In the genomic region with DNA sequence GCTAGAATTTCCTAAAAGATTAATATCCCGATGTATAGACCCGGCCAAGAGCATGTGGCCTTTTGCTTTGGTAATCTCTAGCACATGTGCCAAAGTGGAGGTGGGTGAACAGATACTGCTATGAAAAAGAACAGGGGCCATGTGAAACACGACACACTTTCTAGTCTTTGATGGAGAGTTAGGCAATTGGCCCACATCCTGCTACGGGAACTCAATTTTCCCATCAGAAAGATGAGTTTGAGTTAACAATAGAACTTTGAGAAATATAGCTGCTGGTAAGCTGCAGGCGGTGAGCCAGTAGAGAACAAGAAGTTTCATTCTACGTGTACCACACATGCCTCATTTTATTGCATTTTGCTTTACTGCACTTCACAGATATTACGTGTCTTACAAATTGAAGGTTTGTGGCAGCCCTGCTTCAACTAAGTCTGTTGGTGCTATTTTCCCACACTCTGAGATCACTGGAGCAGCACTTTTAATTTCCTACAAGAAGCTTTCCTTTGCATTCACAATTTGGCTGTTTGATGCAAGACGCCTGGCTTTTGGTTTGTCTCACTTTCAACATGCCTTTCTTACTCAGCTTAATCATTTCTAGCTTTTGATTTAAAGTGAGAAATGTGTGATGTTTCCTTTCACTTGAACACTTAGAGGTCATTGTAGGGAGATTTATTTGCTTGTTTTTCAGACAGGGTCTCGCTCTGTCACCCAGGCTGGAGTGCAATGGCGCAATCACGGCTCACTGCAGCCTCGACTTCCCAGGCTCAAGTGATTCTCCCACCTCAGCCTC, we compare ENCODE assay signal across 12 cellular contexts. TPM values are rescaled to one million over a fixed set of nuclear protein-coding genes. Genes with fewer than 3 reads are reported as not detected.
DNase-seq lines count a peak whose midpoint lies in the region; ATAC-seq, FAIRE-seq and TF ChIP-seq lines count a peak whose summit lies in the region.
"Had no signal": no experiment of that assay in that cellular context is flagged by ENCODE, and none has a peak within 500 bp of the region (broad histone marks: within the 10 kb centered on the region; RNA-seq: fewer than 3 reads in every experiment).

No MANE protein-coding gene starts in this region.

- FAIRE-seq in GM12878 (lab: Jason Lieb, UNC), result peak; percentile 98

- RAD21 ChIA-PET in GM12878 (lab: Charles Lee; ENCODE audit: unreplicated experiment), result interaction anchor here (1.0 to 1.3 kb wide), 4 partner anchors 13 to 98 kb away, joined by 3 to 10 read pairs (median 6); no protein-coding TSS in a partner anchor

- intact Hi-C loops in GM12878 (cut with micrococcal nuclease; ENCODE audit: unreplicated experiment), result no loop called here

- DNase-seq in GM06990 (ENCODE audit: extremely low read depth, insufficient read length), result peak; percentile 72
- peak; percentile 93 for DNase-seq in GM12878 (ENCODE audit: low read depth, low spot score)
- DNase-seq in osteoblast (ENCODE audit: insufficient read length, low spot score, missing footprints), result no peak
- no peak for DNase-seq in cortex of kidney (lab: John Stamatoyannopoulos, UW)
- DNase-seq in progenitor cell of endocrine pancreas (ENCODE audit: low spot score, unreplicated experiment), result no peak
- DNase-seq: amygdala, occipital lobe had no signal

- peak overlapping the region; percentile 3; the same call in 1 of the 2 replicates for H2AFZ ChIP-seq in GM12878 (ENCODE audit: control insufficient read depth, low read depth, low read length)
- no peak overlapping the region for H2AFZ ChIP-seq in osteoblast (ENCODE audit: low read length)

- no peaks in the 10 kb centered on the region for H3K9me3 Mint-ChIP-seq in progenitor cell of endocrine pancreas (ENCODE audit: low read depth)

- H3K4me1 ChIP-seq in GM12878 (ENCODE audit: control insufficient read depth, insufficient read depth, low read length), result peaks cover 28% of the 10 kb centered on the region
- H3K4me1 ChIP-seq in osteoblast (ENCODE audit: insufficient read depth, low read length), result no peaks in the 10 kb centered on the region

- 1% methylated on average over 12 of the region's 12 CpGs for WGBS in GM12878 (ENCODE audit: insufficient coverage, insufficient replicate concordance, low lambda C conversion rate, missing lambda C conversion rate)

- H3K36me3 Mint-ChIP-seq in progenitor cell of endocrine pancreas (ENCODE audit: insufficient read depth), result peaks cover 1% of the 10 kb centered on the region

- no peaks in the 10 kb centered on the region for H3K27me3 Mint-ChIP-seq in progenitor cell of endocrine pancreas

- H3K27ac Mint-ChIP-seq in progenitor cell of endocrine pancreas, result no peak overlapping the region
- H3K27ac Mint-ChIP-seq: CD14-positive monocyte had no signal

- SMC1A ChIA-PET in GM12878 (lab: Charles Lee; ENCODE audit: uncharacterized antibody, unreplicated experiment), result interaction anchor here (0.7 to 2.4 kb wide), 2 partner anchors 50 to 187 kb away, joined by 3 to 10 read pairs; no protein-coding TSS in a partner anchor

- H3K9ac ChIP-seq in GM12878 (ENCODE audit: control insufficient read depth, insufficient read depth, low read length), result peak overlapping the region; percentile 28

- H3K36me3 ChIP-seq in GM06990 (ENCODE audit: control insufficient read depth, insufficient read depth, low read length) (no peaks in the 10 kb centered on the region), GM12878 (ENCODE audit: control insufficient read depth in 2 of 2, insufficient read depth in 2 of 2, low read length in 1 of 2) (no peaks in the 10 kb centered on the region), osteoblast (ENCODE audit: insufficient read depth, low read length) (peaks cover 5% of the 10 kb centered on the region)

- TF ChIP-seq CTCF in GM06990 (IDR thresholded peaks at IDR 0.05; ENCODE audit: insufficient read depth, low read length, poor library complexity, severe bottlenecking) (no peak), GM12878 (IDR thresholded peaks at IDR 0.05 in 2 of 3, conservative IDR thresholded peaks at IDR 0.05 in 1 of 3; ENCODE audit: control insufficient read depth in 2 of 3, extremely low read depth in 1 of 3, insufficient read depth in 1 of 3, low read depth in 3 of 3, low read length in 3 of 3) (no peak), osteoblast (IDR thresholded peaks at IDR 0.05; ENCODE audit: extremely low read depth, low read depth, low read length) (no peak), progenitor cell of endocrine pancreas (IDR thresholded peaks at IDR 0.05; ENCODE audit: unreplicated experiment) (no peak)

- no peaks in the 10 kb centered on the region for H3K79me2 ChIP-seq in GM12878 (ENCODE audit: control insufficient read depth, insufficient read depth, low read length)
- H3K79me2 ChIP-seq in osteoblast (ENCODE audit: insufficient read depth, low read length), result no peaks in the 10 kb centered on the region

- in situ Hi-C loops in GM12878 (cut with MboI), result no loop called here

- TF ChIP-seq EP300 in GM12878 (IDR thresholded peaks at IDR 0.05; ENCODE audit: borderline replicate concordance in 1 of 2, control insufficient read depth in 1 of 2, low read depth in 2 of 2, low read length in 2 of 2), result no peak

- POLR2A ChIA-PET in GM12878 (lab: Charles Lee), result interaction anchor here (0.6 to 1.0 kb wide), 3 partner anchors 14 to 116 kb away, joined by 3 to 4 read pairs (median 4); no protein-coding TSS in a partner anchor

- H3K4me2 ChIP-seq in GM12878 (ENCODE audit: control insufficient read depth, insufficient read depth) (peak overlapping the region; percentile 64), osteoblast (ENCODE audit: insufficient read depth, low read length) (no peak overlapping the region)

- H3K4me3 Mint-ChIP-seq in progenitor cell of endocrine pancreas (ENCODE audit: low read depth), result no peak overlapping the region
- H3K4me3 Mint-ChIP-seq: CD14-positive monocyte had no signal

- BruUV-seq in GM12878 (replicated peaks; lab: Mats Ljungman, UMichigan), result no TSS peak

- H3K27ac ChIP-seq in GM12878 (ENCODE audit: control insufficient read depth, insufficient read depth) (peak overlapping the region; percentile 82), osteoblast (ENCODE audit: low read depth, low read length) (no peak overlapping the region)

- H3K4me3 ChIP-seq in GM06990 (replicated peaks; ENCODE audit: low read depth, low read length) (no peak overlapping the region), GM12878 (no peak overlapping the region), osteoblast (ENCODE audit: insufficient read depth, low read length) (no peak overlapping the region)

- no peaks in the 10 kb centered on the region for H4K20me1 ChIP-seq in GM12878 (ENCODE audit: control insufficient read depth, insufficient read depth)
- H4K20me1 ChIP-seq in osteoblast (ENCODE audit: insufficient read depth, low read length), result no peaks in the 10 kb centered on the region

- ATAC-seq in GM18909 (IDR thresholded peaks at IDR 0.05; ENCODE audit: poor library complexity, unreplicated experiment) (peak; percentile 55), HG03135 (IDR thresholded peaks at IDR 0.05; ENCODE audit: unreplicated experiment) (peak; percentile 56), GM12878 (peak; percentile 78), HG03139 (IDR thresholded peaks at IDR 0.05; ENCODE audit: unreplicated experiment) (no peak)

- H3K9me3 ChIP-seq in GM12878 (replicated peaks; ENCODE audit: control insufficient read depth, insufficient read depth, low read length) (no peaks in the 10 kb centered on the region), osteoblast (ENCODE audit: low read depth, low read length) (no peaks in the 10 kb centered on the region)

- H3K27me3 ChIP-seq in GM06990 (replicated peaks; ENCODE audit: control insufficient read depth, insufficient read depth, low read length) (no peaks in the 10 kb centered on the region), GM12878 (replicated peaks in 1 of 2; ENCODE audit: control insufficient read depth in 2 of 2, insufficient read depth in 2 of 2, low read length in 1 of 2) (no peaks in the 10 kb centered on the region), osteoblast (ENCODE audit: insufficient read depth, low read length) (no peaks in the 10 kb centered on the region)

- no peak for TF ChIP-seq POLR2A in GM12878 (IDR thresholded peaks at IDR 0.05; ENCODE audit: low read depth, low read length)

- TF ChIP-seq RAD21 in GM12878 (IDR thresholded peaks at IDR 0.05; ENCODE audit: insufficient read depth, low read depth, low read length), result no peak

- CTCF ChIA-PET in GM12878 (lab: Yijun Ruan, JAX), result interaction anchor here (0.8 to 14.4 kb wide), 7 partner anchors 6 to 108 kb away, joined by 3 to 378 read pairs (median 3); a partner anchor contains a TSS

- H3K4me1 Mint-ChIP-seq in progenitor cell of endocrine pancreas (ENCODE audit: low read depth), result peaks cover 5% of the 10 kb centered on the region

TF ChIP-seq in GM12878, 131 proteins besides CTCF, POLR2A, EP300 and RAD21 (continues in another document):
- TF ChIP-seq YBX1 (IDR thresholded peaks at IDR 0.05) (no peak), RELA (IDR thresholded peaks at IDR 0.05; ENCODE audit: borderline replicate concordance, partially characterized antibody) (no peak), CHD2 (IDR thresholded peaks at IDR 0.05; ENCODE audit: borderline replicate concordance, low read depth, low read length) (no peak), DPF2 (IDR thresholded peaks at IDR 0.05) (peak; percentile 77; the same call in 1 of the 2 replicates), EZH2 (IDR thresholded peaks at IDR 0.05; ENCODE audit: borderline replicate concordance, control insufficient read depth, low read depth, low read length) (no peak), POU2F2 (IDR thresholded peaks at IDR 0.05; ENCODE audit: borderline replicate concordance, low read depth, low read length) (no peak; the same call in 1 of the 3 replicates)

RNA-seq across cellular contexts. Expression of a gene that starts 46.3 kb away (rescaled TPM):
- 0.38 TPM in 1 of 2 replicates, not detected in the other for total RNA-seq in GM12878 (2013; cell fraction: nucleolus; rRNA removed)
- total RNA-seq in GM12878 (2014; rRNA removed), result 1.0 and 1.2 TPM in 2 replicates
- 0.28 and 0.31 TPM in 2 replicates for total RNA-seq in GM12878 (2014; rRNA removed; fragmentation: Illumina TruSeq; extraction: Trizol)
- 4.3 and 5.3 TPM in 2 replicates for total RNA-seq in GM12878 (2021)
- polyA plus RNA-seq in GM12878 (2011; ENCODE audit: low read depth), result not detected
- 0.03 TPM in 1 of 2 replicates, not detected in the other for polyA plus RNA-seq in GM12878 (2011; rRNA removed)
- 0.12 and 0.15 TPM in 2 replicates for polyA plus RNA-seq in GM12878 (2011; cell fraction: cytosol; rRNA removed)
- polyA plus RNA-seq in GM12878 (2011; cell fraction: nucleus; rRNA removed), result 0.41 and 0.49 TPM in 2 replicates
- 0.37 and 0.69 TPM in 2 replicates for polyA plus RNA-seq in GM12878 (2012)
- 0.22 TPM in 1 of 2 replicates, not detected in the other for polyA plus RNA-seq in GM12878 (2014; fragmentation: Illumina TruSeq; extraction: Trizol)
- polyA plus RNA-seq in GM12878 (2014; fragmentation: Nextera tagmentation; extraction: Ambion mirVana), result not detected
- polyA plus RNA-seq in GM12878 (2014; rRNA removed), result 2.7 and 3.8 TPM in 2 replicates
- polyA plus RNA-seq in GM12878 (2016; fragmentation: Nextera tagmentation; extraction: Ambion mirVana), result 1 to 10 TPM; 2.2 to 2.5 TPM
- 0.10 TPM in 1 of 2 replicates, not detected in the other for polyA minus RNA-seq in GM12878 (2011; rRNA and poly(A)+ RNA removed)
- polyA minus RNA-seq in GM12878 (2011; cell fraction: cytosol; rRNA and poly(A)+ RNA removed), result 0.42 TPM in 1 of 2 replicates, not detected in the other
- polyA minus RNA-seq in GM12878 (2011; cell fraction: nucleus; rRNA and poly(A)+ RNA removed), result 0.29 TPM in 1 of 2 replicates, not detected in the other
- under 0.01 TPM in 1 of 2 replicates, not detected in the other for total RNA-seq in osteoblast
- not detected in 2 replicates for total RNA-seq in progenitor cell of endocrine pancreas
- total RNA-seq: T-helper 2 cell treated with Interferon-gamma antibody and Interleukin-4, amounts not matched to agents 100 ng/mL and 5 ng/mL, for 36 hours had no signal
- polyA plus RNA-seq: CD14-positive monocyte had no signal

Comparison
In these comparisons a context has a peak if more than half of its experiments do, and no peak if none do; other contexts are left out.
1. DNase-seq: peak in GM06990 (single experiment) and GM12878 (single experiment); none in osteoblast (single experiment), cortex of kidney (single experiment) and progenitor cell of endocrine pancreas (single experiment).